Comparison of ENCODE assay signal across 1 cellular context in genomic region chr19:38647966-38648788, GRCh38.
A peak's percentile ranks its signal among the peaks of the same experiment; 100 is the strongest.
TF ChIP-seq lines count a peak whose summit lies in the region.

No MANE protein-coding gene starts in this region.

TF ChIP-seq in H1, 55 proteins besides CTCF, POLR2A, EP300 and RAD21:
- TF ChIP-seq SUZ12 (IDR thresholded peaks at IDR 0.05; ENCODE audit: low read length) (no peak), SRF (IDR thresholded peaks at IDR 0.05; ENCODE audit: low read depth, low read length) (no peak), POU5F1 (IDR thresholded peaks at IDR 0.05; ENCODE audit: low read depth, low read length) (no peak), RXRA (IDR thresholded peaks at IDR 0.05; ENCODE audit: insufficient read depth, low read depth, low read length) (no peak), JUND (IDR thresholded peaks at IDR 0.05; ENCODE audit: low read length) (no peak), YY1 (IDR thresholded peaks at IDR 0.05; ENCODE audit: low read depth, low read length) (no peak), ASH2L (IDR thresholded peaks at IDR 0.05; ENCODE audit: low read length) (peak; percentile 5), PHF8 (conservative IDR thresholded peaks at IDR 0.05; ENCODE audit: low read depth, low read length) (no peak), BCL11A (IDR thresholded peaks at IDR 0.05; ENCODE audit: low read depth in 2 of 2, low read length in 2 of 2) (no peak), KDM1A (IDR thresholded peaks at IDR 0.05; ENCODE audit: borderline replicate concordance, low read length) (no peak), CHD1 (IDR thresholded peaks at IDR 0.05; ENCODE audit: low read depth, low read length) (no peak), SP4 (IDR thresholded peaks at IDR 0.05; ENCODE audit: low read length) (no peak), KDM5A (IDR thresholded peaks at IDR 0.05; ENCODE audit: low read length) (no peak), EGR1 (IDR thresholded peaks at IDR 0.05; ENCODE audit: borderline replicate concordance, low read depth, low read length) (no peak), SAP30 (IDR thresholded peaks at IDR 0.05; ENCODE audit: insufficient read depth, insufficient replicate concordance, low read length) (peak; percentile 50), GABPA (IDR thresholded peaks at IDR 0.05; ENCODE audit: borderline replicate concordance, insufficient read depth, low read length) (no peak)
- TF ChIP-seq, protein P1, sequence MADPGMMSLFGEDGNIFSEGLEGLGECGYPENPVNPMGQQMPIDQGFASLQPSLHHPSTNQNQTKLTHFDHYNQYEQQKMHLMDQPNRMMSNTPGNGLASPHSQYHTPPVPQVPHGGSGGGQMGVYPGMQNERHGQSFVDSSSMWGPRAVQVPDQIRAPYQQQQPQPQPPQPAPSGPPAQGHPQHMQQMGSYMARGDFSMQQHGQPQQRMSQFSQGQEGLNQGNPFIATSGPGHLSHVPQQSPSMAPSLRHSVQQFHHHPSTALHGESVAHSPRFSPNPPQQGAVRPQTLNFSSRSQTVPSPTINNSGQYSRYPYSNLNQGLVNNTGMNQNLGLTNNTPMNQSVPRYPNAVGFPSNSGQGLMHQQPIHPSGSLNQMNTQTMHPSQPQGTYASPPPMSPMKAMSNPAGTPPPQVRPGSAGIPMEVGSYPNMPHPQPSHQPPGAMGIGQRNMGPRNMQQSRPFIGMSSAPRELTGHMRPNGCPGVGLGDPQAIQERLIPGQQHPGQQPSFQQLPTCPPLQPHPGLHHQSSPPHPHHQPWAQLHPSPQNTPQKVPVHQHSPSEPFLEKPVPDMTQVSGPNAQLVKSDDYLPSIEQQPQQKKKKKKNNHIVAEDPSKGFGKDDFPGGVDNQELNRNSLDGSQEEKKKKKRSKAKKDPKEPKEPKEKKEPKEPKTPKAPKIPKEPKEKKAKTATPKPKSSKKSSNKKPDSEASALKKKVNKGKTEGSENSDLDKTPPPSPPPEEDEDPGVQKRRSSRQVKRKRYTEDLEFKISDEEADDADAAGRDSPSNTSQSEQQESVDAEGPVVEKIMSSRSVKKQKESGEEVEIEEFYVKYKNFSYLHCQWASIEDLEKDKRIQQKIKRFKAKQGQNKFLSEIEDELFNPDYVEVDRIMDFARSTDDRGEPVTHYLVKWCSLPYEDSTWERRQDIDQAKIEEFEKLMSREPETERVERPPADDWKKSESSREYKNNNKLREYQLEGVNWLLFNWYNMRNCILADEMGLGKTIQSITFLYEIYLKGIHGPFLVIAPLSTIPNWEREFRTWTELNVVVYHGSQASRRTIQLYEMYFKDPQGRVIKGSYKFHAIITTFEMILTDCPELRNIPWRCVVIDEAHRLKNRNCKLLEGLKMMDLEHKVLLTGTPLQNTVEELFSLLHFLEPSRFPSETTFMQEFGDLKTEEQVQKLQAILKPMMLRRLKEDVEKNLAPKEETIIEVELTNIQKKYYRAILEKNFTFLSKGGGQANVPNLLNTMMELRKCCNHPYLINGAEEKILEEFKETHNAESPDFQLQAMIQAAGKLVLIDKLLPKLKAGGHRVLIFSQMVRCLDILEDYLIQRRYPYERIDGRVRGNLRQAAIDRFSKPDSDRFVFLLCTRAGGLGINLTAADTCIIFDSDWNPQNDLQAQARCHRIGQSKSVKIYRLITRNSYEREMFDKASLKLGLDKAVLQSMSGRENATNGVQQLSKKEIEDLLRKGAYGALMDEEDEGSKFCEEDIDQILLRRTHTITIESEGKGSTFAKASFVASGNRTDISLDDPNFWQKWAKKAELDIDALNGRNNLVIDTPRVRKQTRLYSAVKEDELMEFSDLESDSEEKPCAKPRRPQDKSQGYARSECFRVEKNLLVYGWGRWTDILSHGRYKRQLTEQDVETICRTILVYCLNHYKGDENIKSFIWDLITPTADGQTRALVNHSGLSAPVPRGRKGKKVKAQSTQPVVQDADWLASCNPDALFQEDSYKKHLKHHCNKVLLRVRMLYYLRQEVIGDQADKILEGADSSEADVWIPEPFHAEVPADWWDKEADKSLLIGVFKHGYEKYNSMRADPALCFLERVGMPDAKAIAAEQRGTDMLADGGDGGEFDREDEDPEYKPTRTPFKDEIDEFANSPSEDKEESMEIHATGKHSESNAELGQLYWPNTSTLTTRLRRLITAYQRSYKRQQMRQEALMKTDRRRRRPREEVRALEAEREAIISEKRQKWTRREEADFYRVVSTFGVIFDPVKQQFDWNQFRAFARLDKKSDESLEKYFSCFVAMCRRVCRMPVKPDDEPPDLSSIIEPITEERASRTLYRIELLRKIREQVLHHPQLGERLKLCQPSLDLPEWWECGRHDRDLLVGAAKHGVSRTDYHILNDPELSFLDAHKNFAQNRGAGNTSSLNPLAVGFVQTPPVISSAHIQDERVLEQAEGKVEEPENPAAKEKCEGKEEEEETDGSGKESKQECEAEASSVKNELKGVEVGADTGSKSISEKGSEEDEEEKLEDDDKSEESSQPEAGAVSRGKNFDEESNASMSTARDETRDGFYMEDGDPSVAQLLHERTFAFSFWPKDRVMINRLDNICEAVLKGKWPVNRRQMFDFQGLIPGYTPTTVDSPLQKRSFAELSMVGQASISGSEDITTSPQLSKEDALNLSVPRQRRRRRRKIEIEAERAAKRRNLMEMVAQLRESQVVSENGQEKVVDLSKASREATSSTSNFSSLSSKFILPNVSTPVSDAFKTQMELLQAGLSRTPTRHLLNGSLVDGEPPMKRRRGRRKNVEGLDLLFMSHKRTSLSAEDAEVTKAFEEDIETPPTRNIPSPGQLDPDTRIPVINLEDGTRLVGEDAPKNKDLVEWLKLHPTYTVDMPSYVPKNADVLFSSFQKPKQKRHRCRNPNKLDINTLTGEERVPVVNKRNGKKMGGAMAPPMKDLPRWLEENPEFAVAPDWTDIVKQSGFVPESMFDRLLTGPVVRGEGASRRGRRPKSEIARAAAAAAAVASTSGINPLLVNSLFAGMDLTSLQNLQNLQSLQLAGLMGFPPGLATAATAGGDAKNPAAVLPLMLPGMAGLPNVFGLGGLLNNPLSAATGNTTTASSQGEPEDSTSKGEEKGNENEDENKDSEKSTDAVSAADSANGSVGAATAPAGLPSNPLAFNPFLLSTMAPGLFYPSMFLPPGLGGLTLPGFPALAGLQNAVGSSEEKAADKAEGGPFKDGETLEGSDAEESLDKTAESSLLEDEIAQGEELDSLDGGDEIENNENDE (IDR thresholded peaks at IDR 0.05; ENCODE audit: insufficient replicate concordance, low read length) = no peak
